8 cellular contexts compared by ENCODE assay signal in genomic region chr12:4269279-4269991, GRCh38. TPM values are rescaled to one million over a fixed set of nuclear protein-coding genes. Genes with fewer than 3 reads are reported as not detected.
DNase-seq lines count a peak whose midpoint lies in the region; ATAC-seq and TF ChIP-seq lines count a peak whose summit lies in the region.

No MANE protein-coding gene starts in this region.

- peaks cover 47% of the 10 kb centered on the region for H3K23me2 ChIP-seq in H9 (ENCODE audit: insufficient read length, low read depth, low read length, poor library complexity, severe bottlenecking)

- H3K27me3 ChIP-seq in CD4-positive, alpha-beta T cell (ENCODE audit: control insufficient read depth, insufficient read depth, low read length): no peaks in the 10 kb centered on the region
- H3K27me3 ChIP-seq in H9 (ENCODE audit: insufficient read depth, low read length): no peaks in the 10 kb centered on the region; the same call in 1 of the 2 replicates
- H3K27me3 ChIP-seq in left ventricle myocardium inferior (ENCODE audit: low read depth): peaks cover 59% of the 10 kb centered on the region
- H3K27me3 ChIP-seq in prostate gland (replicated peaks; ENCODE audit: insufficient read depth): peaks cover 4% of the 10 kb centered on the region
- H3K27me3 ChIP-seq in upper lobe of left lung: peaks cover 1 to 38% (median 19%) of the 10 kb centered on the region in 4 donors

- peak in 1 of 4 donors; percentile 34 for TF ChIP-seq EP300 in upper lobe of left lung (IDR thresholded peaks at IDR 0.05)

- TF ChIP-seq CTCF in CD4-positive, alpha-beta T cell (IDR thresholded peaks at IDR 0.05): no peak
- TF ChIP-seq CTCF in H9 (conservative IDR thresholded peaks at IDR 0.05) (no peak; the same call in 2 of the 3 replicates), left ventricle myocardium inferior (IDR thresholded peaks at IDR 0.05; ENCODE audit: borderline replicate concordance) (peak; percentile 37), prostate gland (IDR thresholded peaks at IDR 0.05) (peak in 2 of 4 experiments; percentile 19 to 26), upper lobe of left lung (IDR thresholded peaks at IDR 0.05) (peak in 2 of 6 experiments; percentile 19 to 27)

- no peak overlapping the region for H3K4ac ChIP-seq in H9 (ENCODE audit: low read depth, low read length)

- H3K56ac ChIP-seq in H9 (ENCODE audit: insufficient read length, low read depth, low read length): no peak overlapping the region

- no peak overlapping the region for H3K14ac ChIP-seq in H9 (ENCODE audit: insufficient read depth, low read length)

- CTCF ChIA-PET in CD4-positive, alpha-beta T cell (lab: Charles Lee): interaction anchor here (0.7 to 3.8 kb wide), 9 partner anchors 7 to 307 kb away, joined by 3 to 30 read pairs (median 3); no protein-coding TSS in a partner anchor

- no peak overlapping the region for H2BK15ac ChIP-seq in H9 (ENCODE audit: low read depth, low read length)

- H2AK5ac ChIP-seq in H9 (ENCODE audit: insufficient read length, low read length): no peak overlapping the region

- H3K23ac ChIP-seq in H9 (ENCODE audit: insufficient read length, low read depth, low read length): no peak overlapping the region

- no peaks in the 10 kb centered on the region for H3K79me1 ChIP-seq in H9 (ENCODE audit: insufficient read depth, low read depth, low read length, poor library complexity, severe bottlenecking)

- POLR2A ChIA-PET in CD4-positive, alpha-beta T cell (lab: Charles Lee): interaction anchor here (0.6 to 10.1 kb wide), 27 partner anchors 8 to 400 kb away, joined by 3 to 113 read pairs (median 6); partner anchors contain the start of genes AKAP3, NDUFA9 and PARP11

- peak; percentile 85 to 92 (median 89) for DNase-seq in CD4-positive, alpha-beta T cell
- peak; percentile 90 for DNase-seq in H9
- DNase-seq in SIG-M5 (lab: John Stamatoyannopoulos, UW): peak; percentile 23
- peak; percentile 94 for DNase-seq in activated naive CD4-positive, alpha-beta T cell treated with anti-CD3 and anti-CD28 coated beads, Interleukin-2, amount 50 U/mL, for 16 hours
- DNase-seq in left ventricle myocardium inferior: peak; percentile 86
- no peak for DNase-seq in prostate gland (ENCODE audit: low spot score)
- DNase-seq in upper lobe of left lung: peak; percentile 84 to 93
- no peak for DNase-seq in AG20443 (ENCODE audit: low spot score)

- H3K79me2 ChIP-seq in H9 (ENCODE audit: insufficient read depth, low read length): peaks cover 6% of the 10 kb centered on the region; the same call in 1 of the 2 replicates

- H2BK120ac ChIP-seq in H9 (ENCODE audit: low read depth, low read length, poor library complexity, severe bottlenecking): no peak overlapping the region

- H3K4me1 Mint-ChIP-seq in CD4-positive, alpha-beta T cell (ENCODE audit: low read depth): peaks cover 31% of the 10 kb centered on the region
- peaks cover 17 to 19% of the 10 kb centered on the region in 2 experiments for H3K4me1 Mint-ChIP-seq in H9

- no peak overlapping the region for H3T11ph ChIP-seq in H9 (ENCODE audit: low read length)

- peak overlapping the region; percentile 9 for H3K18ac ChIP-seq in H9 (ENCODE audit: insufficient read length, low read depth, low read length)

- no peak overlapping the region for H2BK12ac ChIP-seq in H9 (ENCODE audit: insufficient read length, low read depth, low read length)

- H4K91ac ChIP-seq in H9 (ENCODE audit: insufficient read length, low read depth, low read length): no peak overlapping the region

- H4K20me1 ChIP-seq in H9 (ENCODE audit: control insufficient read depth, insufficient read depth, insufficient read length): peaks cover 2% of the 10 kb centered on the region

- H3K4me1 ChIP-seq in H9 (ENCODE audit: insufficient read depth, low read length) (peaks cover 2% of the 10 kb centered on the region; the same call in 1 of the 2 replicates), left ventricle myocardium inferior (peaks cover 56% of the 10 kb centered on the region), prostate gland (replicated peaks) (no peaks in the 10 kb centered on the region), upper lobe of left lung (peaks cover 51 to 60% (median 52%) of the 10 kb centered on the region in 4 donors)

- no peak overlapping the region for H2AFZ ChIP-seq in H9 (ENCODE audit: low read length)

- peak overlapping the region; percentile 96 for H3K4me3 Mint-ChIP-seq in CD4-positive, alpha-beta T cell
- H3K4me3 Mint-ChIP-seq in H9: peak overlapping the region; percentile 67 to 93

- peak overlapping the region; percentile 100 for H3K4me2 ChIP-seq in H9 (ENCODE audit: insufficient read depth, insufficient read length, low read length)

- intact Hi-C loops in CD4-positive, alpha-beta T cell (cut with DNase I, micrococcal nuclease): loop anchor here (1.0 kb wide), 2 partner anchors 18 to 126 kb away; no protein-coding TSS in a partner anchor
- intact Hi-C loops in left ventricle myocardium inferior (cut with micrococcal nuclease): no loop called here
- intact Hi-C loops in prostate gland (cut with DNase I): loop anchor here (10.0 kb wide), 1 partner anchor 105 kb away; no protein-coding TSS in a partner anchor

- H4K8ac ChIP-seq in H9 (replicated peaks; ENCODE audit: insufficient read length, low read depth, low read length): no peak overlapping the region

- no peak overlapping the region for H2BK20ac ChIP-seq in H9 (ENCODE audit: low read depth, low read length, poor library complexity, severe bottlenecking)

- peak; percentile 33 for TF ChIP-seq POLR2A in prostate gland (IDR thresholded peaks at IDR 0.05)
- TF ChIP-seq POLR2A in upper lobe of left lung (IDR thresholded peaks at IDR 0.05): peak in 1 of 4 donors; percentile 49

- peak overlapping the region; percentile 99 for H3K27ac Mint-ChIP-seq in CD4-positive, alpha-beta T cell
- H3K27ac Mint-ChIP-seq in H9: no peak overlapping the region; a peak in 1 of 7 replicates

- ATAC-seq in CD4-positive, alpha-beta T cell (ENCODE audit: poor library complexity): peak; percentile 32
- ATAC-seq in upper lobe of left lung (ENCODE audit: low FRiP score in 2 of 2): peak in 1 of 2 donors; percentile 66

- H3K36me3 Mint-ChIP-seq in CD4-positive, alpha-beta T cell (ENCODE audit: low read depth): peaks cover 39% of the 10 kb centered on the region
- H3K36me3 Mint-ChIP-seq in H9 (ENCODE audit: insufficient read depth in 1 of 3, low read depth in 3 of 3): no peaks in the 10 kb centered on the region; a peak in 1 of 7 replicates

- no peak overlapping the region for H2BK5ac ChIP-seq in H9 (ENCODE audit: insufficient read length, low read length)

- H3K27me3 Mint-ChIP-seq in CD4-positive, alpha-beta T cell: peaks cover 6% of the 10 kb centered on the region
- H3K27me3 Mint-ChIP-seq in H9 (ENCODE audit: low read depth): peaks cover 78% of the 10 kb centered on the region

- no CpG with 5 or more reads among the region's 73 CpGs for WGBS in H9 (ENCODE audit: extremely low coverage, insufficient read length, low lambda C conversion rate)
- WGBS in prostate gland: 3% methylated on average over 73 of the region's 73 CpGs
- WGBS in upper lobe of left lung, 2 donors: 2 to 5% methylated on average over 29 to 62 of the region's 73 CpGs

- no peaks in the 10 kb centered on the region for H3K9me3 Mint-ChIP-seq in CD4-positive, alpha-beta T cell
- peaks cover 0 to 2% of the 10 kb centered on the region in 2 experiments; a peak in 3 of 5 replicates for H3K9me3 Mint-ChIP-seq in H9

- H3K9me3 ChIP-seq in CD4-positive, alpha-beta T cell (ENCODE audit: control insufficient read depth, low read length): no peaks in the 10 kb centered on the region
- H3K9me3 ChIP-seq in H9 (ENCODE audit: control insufficient read depth, low read depth, low read length) (no peaks in the 10 kb centered on the region), left ventricle myocardium inferior (replicated peaks) (no peaks in the 10 kb centered on the region), prostate gland (no peaks in the 10 kb centered on the region), upper lobe of left lung (no peaks in the 10 kb centered on the region)

- H4K5ac ChIP-seq in H9 (ENCODE audit: insufficient read length, low read depth, low read length): no peak overlapping the region

- peak overlapping the region; percentile 1 for H3K9ac ChIP-seq in H9 (ENCODE audit: extremely low read depth, insufficient read length, low read length)

- H3K36me3 ChIP-seq in left ventricle myocardium inferior: no peaks in the 10 kb centered on the region
- H3K36me3 ChIP-seq in prostate gland: no peaks in the 10 kb centered on the region
- no peaks in the 10 kb centered on the region for H3K36me3 ChIP-seq in upper lobe of left lung

- H3K27ac ChIP-seq in CD4-positive, alpha-beta T cell (ENCODE audit: low read depth, low read length): peak overlapping the region; percentile 99
- no peak overlapping the region for H3K27ac ChIP-seq in H9 (ENCODE audit: insufficient read length, low read depth, low read length)
- peak overlapping the region; percentile 86 for H3K27ac ChIP-seq in left ventricle myocardium inferior (replicated peaks)
- peak overlapping the region; percentile 67 to 76 for H3K27ac ChIP-seq in prostate gland
- peak overlapping the region; percentile 74 to 92 (median 82) for H3K27ac ChIP-seq in upper lobe of left lung

- H3K4me3 ChIP-seq in left ventricle myocardium inferior (peak overlapping the region; percentile 86), prostate gland (peak overlapping the region; percentile 45 to 57), upper lobe of left lung (peak overlapping the region; percentile 23 to 74 (median 66))

RNA-seq across cellular contexts. Expression of gene CCND2, which starts 4.1 kb away (rescaled TPM):
- 100 to 1,000 TPM; 159 to 163 TPM for total RNA-seq in CD4-positive, alpha-beta T cell
- total RNA-seq in H9 (2021): 98.2 and 104 TPM in 2 replicates
- total RNA-seq in left ventricle myocardium inferior: 283 TPM
- 10 to 100 TPM; 31.6 to 46.1 TPM for total RNA-seq in prostate gland
- total RNA-seq in upper lobe of left lung: 100 to 1,000 TPM in 1 of 6 donors, 10 to 100 TPM in 5; 47.1 to 101 (median 64.6) TPM

RNA-seq across cellular contexts. Expression of gene TIGAR, which starts 51.6 kb away (rescaled TPM):
- total RNA-seq in CD4-positive, alpha-beta T cell: 1 to 10 TPM; 5.3 to 7.1 TPM
- total RNA-seq in H9 (2021) (23.4 and 27.5 TPM in 2 replicates), left ventricle myocardium inferior (13.6 TPM), prostate gland (1 to 10 TPM; 1.9 to 6.6 TPM), upper lobe of left lung (10 to 100 TPM in 3 of 6 donors, 1 to 10 TPM in 3; 4.9 to 19.5 (median 10.4) TPM)

Comparison
In these comparisons a context has a peak if more than half of its experiments do, and no peak if none do; other contexts are left out.
1. DNase-seq: peak in CD4-positive, alpha-beta T cell (10 of 10), H9 (single experiment), SIG-M5 (single experiment), activated naive CD4-positive, alpha-beta T cell treated with anti-CD3 and anti-CD28 coated beads, Interleukin-2, amount 50 U/mL, for 16 hours (single experiment), left ventricle myocardium inferior (single experiment) and upper lobe of left lung (2 of 2); none in prostate gland (single experiment) and AG20443 (single experiment).
2. Peak in every context shown above with its lines, with median percentiles within 50 percentile points of each other: H3K4me3 ChIP-seq.